In genomic region chr13:54486421-54487166, GRCh38 we compare ENCODE assay signal across 18 cellular contexts.
"Had no signal": no experiment of that assay in that cellular context is flagged by ENCODE, and none has a peak within 500 bp of the region (broad histone marks: within the 10 kb centered on the region; RNA-seq: fewer than 3 reads in every experiment).

No MANE protein-coding gene starts in this region.

- H3K36me3 ChIP-seq: gastrocnemius medialis, heart right ventricle, neutrophil, stomach, thoracic aorta, transverse colon had no signal

- H3K4me1 Mint-ChIP-seq: naive thymus-derived CD8-positive, alpha-beta T cell; stimulated activated naive B cell treated with anti-CD40 and anti-IgM and Interleukin-4, amounts not matched to agents 10 μg/mL and 1 μg/mL and 100 μg/mL, for 72 hours had no signal

- H3K9me3 ChIP-seq: gastrocnemius medialis, neutrophil, psoas muscle, thoracic aorta, transverse colon had no signal

- H3K27me3 Mint-ChIP-seq: naive thymus-derived CD8-positive, alpha-beta T cell; stimulated activated naive B cell treated with anti-CD40 and anti-IgM and Interleukin-4, amounts not matched to agents 10 μg/mL and 1 μg/mL and 100 μg/mL, for 72 hours had no signal

- H3K4me3 Mint-ChIP-seq: naive thymus-derived CD8-positive, alpha-beta T cell; stimulated activated naive B cell treated with anti-CD40 and anti-IgM and Interleukin-4, amounts not matched to agents 10 μg/mL and 1 μg/mL and 100 μg/mL, for 72 hours had no signal

- H3K27ac ChIP-seq: coronary artery, gastrocnemius medialis, heart right ventricle, neutrophil, psoas muscle, stomach, thoracic aorta, transverse colon had no signal

- DNase-seq: effector CD4-positive, alpha-beta T cell; gastrocnemius medialis; heart right ventricle; hypothalamus; kidney glomerular epithelial cell; mucosa of descending colon; naive thymus-derived CD8-positive, alpha-beta T cell; psoas muscle; retina; stimulated activated CD4-positive, alpha-beta T cell treated with anti-CD3 and anti-CD28 coated beads, Interleukin-2, amount 100 ng/mL, for 24 hours; stimulated activated CD4-positive, alpha-beta T cell treated with anti-CD3 and anti-CD28 coated beads, Interleukin-4, amount 100 ng/mL, for 4 hours; stimulated activated naive B cell treated with anti-CD40 and anti-IgM and Interleukin-4, amounts not matched to agents 10 μg/mL and 1 μg/mL and 100 μg/mL, for 72 hours; stomach; substantia nigra; transverse colon had no signal

- H3K4me1 ChIP-seq: gastrocnemius medialis, heart right ventricle, psoas muscle, stomach, transverse colon had no signal

- H3K27me3 ChIP-seq: gastrocnemius medialis, heart right ventricle, neutrophil, stomach, transverse colon had no signal

- H3K36me3 Mint-ChIP-seq: naive thymus-derived CD8-positive, alpha-beta T cell; stimulated activated naive B cell treated with anti-CD40 and anti-IgM and Interleukin-4, amounts not matched to agents 10 μg/mL and 1 μg/mL and 100 μg/mL, for 72 hours had no signal

- H3K27ac Mint-ChIP-seq: naive thymus-derived CD8-positive, alpha-beta T cell; stimulated activated naive B cell treated with anti-CD40 and anti-IgM and Interleukin-4, amounts not matched to agents 10 μg/mL and 1 μg/mL and 100 μg/mL, for 72 hours had no signal

- H3K4me3 ChIP-seq: coronary artery, gastrocnemius medialis, heart right ventricle, mucosa of descending colon, psoas muscle, stomach, thoracic aorta, transverse colon had no signal
